In genomic region chr5:64768358-64769312, GRCh38 we compare ENCODE assay signal across 8 cellular contexts.
A peak's percentile ranks its signal among the peaks of the same experiment; 100 is the strongest.
DNase-seq lines count a peak whose midpoint lies in the region; ATAC-seq and TF ChIP-seq lines count a peak whose summit lies in the region.

A gene with protein sequence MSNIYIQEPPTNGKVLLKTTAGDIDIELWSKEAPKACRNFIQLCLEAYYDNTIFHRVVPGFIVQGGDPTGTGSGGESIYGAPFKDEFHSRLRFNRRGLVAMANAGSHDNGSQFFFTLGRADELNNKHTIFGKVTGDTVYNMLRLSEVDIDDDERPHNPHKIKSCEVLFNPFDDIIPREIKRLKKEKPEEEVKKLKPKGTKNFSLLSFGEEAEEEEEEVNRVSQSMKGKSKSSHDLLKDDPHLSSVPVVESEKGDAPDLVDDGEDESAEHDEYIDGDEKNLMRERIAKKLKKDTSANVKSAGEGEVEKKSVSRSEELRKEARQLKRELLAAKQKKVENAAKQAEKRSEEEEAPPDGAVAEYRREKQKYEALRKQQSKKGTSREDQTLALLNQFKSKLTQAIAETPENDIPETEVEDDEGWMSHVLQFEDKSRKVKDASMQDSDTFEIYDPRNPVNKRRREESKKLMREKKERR (plus strand): TSS chr5:64768930. CDS start chr5:64769147, 217 bp downstream.
SREK1IP1 (minus strand) TSS chr5:64768691; CDS start chr5:64768517, 174 bp downstream.

- H3K9ac ChIP-seq in mucosa of rectum (ENCODE audit: low read depth in 1 of 2, low read length in 2 of 2) = peak within 1 kb of the TSS; percentile 92 to 94

- H3K4me3 ChIP-seq in mucosa of rectum (ENCODE audit: low read length in 2 of 2) = peak within 1 kb of the TSS; percentile 88 to 97

- H3K36me3 ChIP-seq in mucosa of rectum (ENCODE audit: control insufficient read depth in 2 of 2, insufficient read depth in 2 of 2, low read length in 2 of 2) = peaks cover 0 to under 1% of the 10 kb centered on the region in 2 donors

- peaks cover 13 to 25% of the 10 kb centered on the region in 2 donors for H3K4me1 ChIP-seq in mucosa of rectum (ENCODE audit: control insufficient read depth in 2 of 2, insufficient read depth in 2 of 2, low read length in 2 of 2)

- peak; percentile 88 for TF ChIP-seq POLR2A in erythroblast (IDR thresholded peaks at IDR 0.05; ENCODE audit: low read length)

- DNase-seq in DMS114 treated with DMSO at 0.1 percent for 48 hours (lab: John Stamatoyannopoulos, UW; ENCODE audit: unreplicated experiment) (peak; percentile 89), HuH-7.5 (ENCODE audit: low spot score) (peak; percentile 35), OCI-M2 (lab: John Stamatoyannopoulos, UW; ENCODE audit: unreplicated experiment) (peak; percentile 60), activated T-cell treated with anti-CD3 and anti-CD28 coated beads for 48 hours (ENCODE audit: low read depth) (peak; percentile 73), erythroblast (lab: John Stamatoyannopoulos, UW) (peak; percentile 92 to 93)
- peak; percentile 85 for DNase-seq in stimulated activated CD8-positive, alpha-beta memory T cell treated with anti-CD3 and anti-CD28 coated beads, Interleukin-4, amount 100 ng/mL, for 48 hours

- no peaks in the 10 kb centered on the region for H3K9me3 ChIP-seq in mucosa of rectum (ENCODE audit: control insufficient read depth in 2 of 2, low read length in 2 of 2)

- ATAC-seq in GM21526 (IDR thresholded peaks at IDR 0.05; ENCODE audit: low FRiP score, unreplicated experiment) = peak; percentile 96

- no peaks in the 10 kb centered on the region for H3K27me3 ChIP-seq in mucosa of rectum (ENCODE audit: control insufficient read depth in 2 of 2, insufficient read depth in 2 of 2, low read length in 2 of 2)

- peak within 1 kb of the TSS; percentile 83 to 87 for H3K27ac ChIP-seq in mucosa of rectum (ENCODE audit: low read depth in 2 of 2, low read length in 2 of 2)

Comparison
In these comparisons a context has a peak if more than half of its experiments do, and no peak if none do; other contexts are left out.
1. Peak in every context shown above with its lines: DNase-seq, ATAC-seq, H3K4me3 ChIP-seq and H3K27ac ChIP-seq.
2. DNase-seq: peak in every context shown above with its lines; median percentile 92 in erythroblast; 89 in DMS114 treated with DMSO at 0.1 percent for 48 hours; 85 in stimulated activated CD8-positive, alpha-beta memory T cell treated with anti-CD3 and anti-CD28 coated beads, Interleukin-4, amount 100 ng/mL, for 48 hours; 73 in activated T-cell treated with anti-CD3 and anti-CD28 coated beads for 48 hours; 60 in OCI-M2; 35 in HuH-7.5.